Comparison of ENCODE assay signal across 2 cellular contexts in the genomic region with DNA sequence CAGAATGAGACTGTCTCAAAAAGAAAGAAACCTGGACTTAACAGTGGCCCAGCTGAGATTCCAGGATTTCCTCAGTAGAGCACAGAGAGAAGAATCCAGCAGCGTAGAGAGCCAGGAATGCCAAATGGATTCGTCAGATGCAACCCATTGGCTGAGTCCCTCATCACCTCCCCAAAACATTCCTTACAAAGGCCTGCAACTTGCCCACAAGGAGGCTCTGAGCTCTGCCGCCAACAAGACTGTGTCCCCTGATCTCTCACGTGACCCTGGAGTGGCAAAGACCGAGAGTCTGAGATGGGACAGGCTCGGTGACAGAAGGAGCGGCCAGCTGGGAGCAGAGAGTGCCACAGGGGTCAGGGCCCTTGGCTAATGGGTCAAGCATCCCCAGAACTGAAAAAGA.
TF ChIP-seq lines count a peak whose summit lies in the region.

No MANE protein-coding gene starts in this region.

TF ChIP-seq in IMR-90, 13 proteins besides CTCF, POLR2A, EP300 and RAD21:
- TF ChIP-seq NFE2L2 (IDR thresholded peaks at IDR 0.05; ENCODE audit: low read depth, low read length), result no peak
- TF ChIP-seq, protein P1, sequence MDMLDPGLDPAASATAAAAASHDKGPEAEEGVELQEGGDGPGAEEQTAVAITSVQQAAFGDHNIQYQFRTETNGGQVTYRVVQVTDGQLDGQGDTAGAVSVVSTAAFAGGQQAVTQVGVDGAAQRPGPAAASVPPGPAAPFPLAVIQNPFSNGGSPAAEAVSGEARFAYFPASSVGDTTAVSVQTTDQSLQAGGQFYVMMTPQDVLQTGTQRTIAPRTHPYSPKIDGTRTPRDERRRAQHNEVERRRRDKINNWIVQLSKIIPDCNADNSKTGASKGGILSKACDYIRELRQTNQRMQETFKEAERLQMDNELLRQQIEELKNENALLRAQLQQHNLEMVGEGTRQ (IDR thresholded peaks at IDR 0.05; ENCODE audit: low read depth, low read length), result peak; percentile 90
- no peak for TF ChIP-seq CEBPB (IDR thresholded peaks at IDR 0.05; ENCODE audit: low read depth, low read length)
- no peak for TF ChIP-seq RFX5 (IDR thresholded peaks at IDR 0.05; ENCODE audit: low read depth, low read length)
- TF ChIP-seq MXI1 (IDR thresholded peaks at IDR 0.05; ENCODE audit: borderline replicate concordance, low read depth, low read length), result no peak
- no peak for TF ChIP-seq CHD1 (IDR thresholded peaks at IDR 0.05; ENCODE audit: low read depth, low read length)
- TF ChIP-seq MAZ (IDR thresholded peaks at IDR 0.05; ENCODE audit: borderline replicate concordance, low read depth, low read length), result peak; percentile 13; the same call in 1 of the 2 replicates
- TF ChIP-seq, protein P2, sequence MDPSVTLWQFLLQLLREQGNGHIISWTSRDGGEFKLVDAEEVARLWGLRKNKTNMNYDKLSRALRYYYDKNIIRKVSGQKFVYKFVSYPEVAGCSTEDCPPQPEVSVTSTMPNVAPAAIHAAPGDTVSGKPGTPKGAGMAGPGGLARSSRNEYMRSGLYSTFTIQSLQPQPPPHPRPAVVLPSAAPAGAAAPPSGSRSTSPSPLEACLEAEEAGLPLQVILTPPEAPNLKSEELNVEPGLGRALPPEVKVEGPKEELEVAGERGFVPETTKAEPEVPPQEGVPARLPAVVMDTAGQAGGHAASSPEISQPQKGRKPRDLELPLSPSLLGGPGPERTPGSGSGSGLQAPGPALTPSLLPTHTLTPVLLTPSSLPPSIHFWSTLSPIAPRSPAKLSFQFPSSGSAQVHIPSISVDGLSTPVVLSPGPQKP (IDR thresholded peaks at IDR 0.05; ENCODE audit: borderline replicate concordance, low read depth, low read length), result no peak
- TF ChIP-seq BHLHE40 (IDR thresholded peaks at IDR 0.05; ENCODE audit: low read depth, low read length), result peak; percentile 89
- peak; percentile 40; the same call in 1 of the 2 replicates for TF ChIP-seq SMC3 (IDR thresholded peaks at IDR 0.05; ENCODE audit: low read depth, low read length)

TF ChIP-seq in H1, 55 proteins besides CTCF, POLR2A, EP300 and RAD21:
- TF ChIP-seq CBX8 (IDR thresholded peaks at IDR 0.05; ENCODE audit: borderline replicate concordance, low read depth, low read length), result no peak
- TF ChIP-seq, protein P3, sequence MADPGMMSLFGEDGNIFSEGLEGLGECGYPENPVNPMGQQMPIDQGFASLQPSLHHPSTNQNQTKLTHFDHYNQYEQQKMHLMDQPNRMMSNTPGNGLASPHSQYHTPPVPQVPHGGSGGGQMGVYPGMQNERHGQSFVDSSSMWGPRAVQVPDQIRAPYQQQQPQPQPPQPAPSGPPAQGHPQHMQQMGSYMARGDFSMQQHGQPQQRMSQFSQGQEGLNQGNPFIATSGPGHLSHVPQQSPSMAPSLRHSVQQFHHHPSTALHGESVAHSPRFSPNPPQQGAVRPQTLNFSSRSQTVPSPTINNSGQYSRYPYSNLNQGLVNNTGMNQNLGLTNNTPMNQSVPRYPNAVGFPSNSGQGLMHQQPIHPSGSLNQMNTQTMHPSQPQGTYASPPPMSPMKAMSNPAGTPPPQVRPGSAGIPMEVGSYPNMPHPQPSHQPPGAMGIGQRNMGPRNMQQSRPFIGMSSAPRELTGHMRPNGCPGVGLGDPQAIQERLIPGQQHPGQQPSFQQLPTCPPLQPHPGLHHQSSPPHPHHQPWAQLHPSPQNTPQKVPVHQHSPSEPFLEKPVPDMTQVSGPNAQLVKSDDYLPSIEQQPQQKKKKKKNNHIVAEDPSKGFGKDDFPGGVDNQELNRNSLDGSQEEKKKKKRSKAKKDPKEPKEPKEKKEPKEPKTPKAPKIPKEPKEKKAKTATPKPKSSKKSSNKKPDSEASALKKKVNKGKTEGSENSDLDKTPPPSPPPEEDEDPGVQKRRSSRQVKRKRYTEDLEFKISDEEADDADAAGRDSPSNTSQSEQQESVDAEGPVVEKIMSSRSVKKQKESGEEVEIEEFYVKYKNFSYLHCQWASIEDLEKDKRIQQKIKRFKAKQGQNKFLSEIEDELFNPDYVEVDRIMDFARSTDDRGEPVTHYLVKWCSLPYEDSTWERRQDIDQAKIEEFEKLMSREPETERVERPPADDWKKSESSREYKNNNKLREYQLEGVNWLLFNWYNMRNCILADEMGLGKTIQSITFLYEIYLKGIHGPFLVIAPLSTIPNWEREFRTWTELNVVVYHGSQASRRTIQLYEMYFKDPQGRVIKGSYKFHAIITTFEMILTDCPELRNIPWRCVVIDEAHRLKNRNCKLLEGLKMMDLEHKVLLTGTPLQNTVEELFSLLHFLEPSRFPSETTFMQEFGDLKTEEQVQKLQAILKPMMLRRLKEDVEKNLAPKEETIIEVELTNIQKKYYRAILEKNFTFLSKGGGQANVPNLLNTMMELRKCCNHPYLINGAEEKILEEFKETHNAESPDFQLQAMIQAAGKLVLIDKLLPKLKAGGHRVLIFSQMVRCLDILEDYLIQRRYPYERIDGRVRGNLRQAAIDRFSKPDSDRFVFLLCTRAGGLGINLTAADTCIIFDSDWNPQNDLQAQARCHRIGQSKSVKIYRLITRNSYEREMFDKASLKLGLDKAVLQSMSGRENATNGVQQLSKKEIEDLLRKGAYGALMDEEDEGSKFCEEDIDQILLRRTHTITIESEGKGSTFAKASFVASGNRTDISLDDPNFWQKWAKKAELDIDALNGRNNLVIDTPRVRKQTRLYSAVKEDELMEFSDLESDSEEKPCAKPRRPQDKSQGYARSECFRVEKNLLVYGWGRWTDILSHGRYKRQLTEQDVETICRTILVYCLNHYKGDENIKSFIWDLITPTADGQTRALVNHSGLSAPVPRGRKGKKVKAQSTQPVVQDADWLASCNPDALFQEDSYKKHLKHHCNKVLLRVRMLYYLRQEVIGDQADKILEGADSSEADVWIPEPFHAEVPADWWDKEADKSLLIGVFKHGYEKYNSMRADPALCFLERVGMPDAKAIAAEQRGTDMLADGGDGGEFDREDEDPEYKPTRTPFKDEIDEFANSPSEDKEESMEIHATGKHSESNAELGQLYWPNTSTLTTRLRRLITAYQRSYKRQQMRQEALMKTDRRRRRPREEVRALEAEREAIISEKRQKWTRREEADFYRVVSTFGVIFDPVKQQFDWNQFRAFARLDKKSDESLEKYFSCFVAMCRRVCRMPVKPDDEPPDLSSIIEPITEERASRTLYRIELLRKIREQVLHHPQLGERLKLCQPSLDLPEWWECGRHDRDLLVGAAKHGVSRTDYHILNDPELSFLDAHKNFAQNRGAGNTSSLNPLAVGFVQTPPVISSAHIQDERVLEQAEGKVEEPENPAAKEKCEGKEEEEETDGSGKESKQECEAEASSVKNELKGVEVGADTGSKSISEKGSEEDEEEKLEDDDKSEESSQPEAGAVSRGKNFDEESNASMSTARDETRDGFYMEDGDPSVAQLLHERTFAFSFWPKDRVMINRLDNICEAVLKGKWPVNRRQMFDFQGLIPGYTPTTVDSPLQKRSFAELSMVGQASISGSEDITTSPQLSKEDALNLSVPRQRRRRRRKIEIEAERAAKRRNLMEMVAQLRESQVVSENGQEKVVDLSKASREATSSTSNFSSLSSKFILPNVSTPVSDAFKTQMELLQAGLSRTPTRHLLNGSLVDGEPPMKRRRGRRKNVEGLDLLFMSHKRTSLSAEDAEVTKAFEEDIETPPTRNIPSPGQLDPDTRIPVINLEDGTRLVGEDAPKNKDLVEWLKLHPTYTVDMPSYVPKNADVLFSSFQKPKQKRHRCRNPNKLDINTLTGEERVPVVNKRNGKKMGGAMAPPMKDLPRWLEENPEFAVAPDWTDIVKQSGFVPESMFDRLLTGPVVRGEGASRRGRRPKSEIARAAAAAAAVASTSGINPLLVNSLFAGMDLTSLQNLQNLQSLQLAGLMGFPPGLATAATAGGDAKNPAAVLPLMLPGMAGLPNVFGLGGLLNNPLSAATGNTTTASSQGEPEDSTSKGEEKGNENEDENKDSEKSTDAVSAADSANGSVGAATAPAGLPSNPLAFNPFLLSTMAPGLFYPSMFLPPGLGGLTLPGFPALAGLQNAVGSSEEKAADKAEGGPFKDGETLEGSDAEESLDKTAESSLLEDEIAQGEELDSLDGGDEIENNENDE (IDR thresholded peaks at IDR 0.05; ENCODE audit: insufficient replicate concordance, low read length), result no peak
- no peak for TF ChIP-seq ZNF274 (IDR thresholded peaks at IDR 0.05; ENCODE audit: borderline replicate concordance, extremely low read depth, low read length)
- TF ChIP-seq MAFK (IDR thresholded peaks at IDR 0.05; ENCODE audit: low read depth, low read length), result no peak
- TF ChIP-seq TAF1 (IDR thresholded peaks at IDR 0.05; ENCODE audit: low read depth, low read length), result no peak
- peak; percentile 81 for TF ChIP-seq TEAD4 (IDR thresholded peaks at IDR 0.05; ENCODE audit: low read depth, low read length)
- no peak for TF ChIP-seq RFX5 (IDR thresholded peaks at IDR 0.05; ENCODE audit: borderline replicate concordance, low read depth, low read length)
- TF ChIP-seq CREB1 (IDR thresholded peaks at IDR 0.05), result 0 out of 2 replicates have a peak, but pooled peaks have one; percentile 17
- TF ChIP-seq JUN (IDR thresholded peaks at IDR 0.05; ENCODE audit: low read depth, low read length), result no peak
- TF ChIP-seq, protein P4, sequence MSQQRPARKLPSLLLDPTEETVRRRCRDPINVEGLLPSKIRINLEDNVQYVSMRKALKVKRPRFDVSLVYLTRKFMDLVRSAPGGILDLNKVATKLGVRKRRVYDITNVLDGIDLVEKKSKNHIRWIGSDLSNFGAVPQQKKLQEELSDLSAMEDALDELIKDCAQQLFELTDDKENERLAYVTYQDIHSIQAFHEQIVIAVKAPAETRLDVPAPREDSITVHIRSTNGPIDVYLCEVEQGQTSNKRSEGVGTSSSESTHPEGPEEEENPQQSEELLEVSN (IDR thresholded peaks at IDR 0.05), result 0 out of 2 replicates have a peak, but pooled peaks have one; percentile 35
- TF ChIP-seq SRF (IDR thresholded peaks at IDR 0.05; ENCODE audit: low read depth, low read length), result no peak
- TF ChIP-seq, protein P1 (IDR thresholded peaks at IDR 0.05; ENCODE audit: low read length), result peak; percentile 55; the same call in 1 of the 2 replicates
- TF ChIP-seq, protein P5, sequence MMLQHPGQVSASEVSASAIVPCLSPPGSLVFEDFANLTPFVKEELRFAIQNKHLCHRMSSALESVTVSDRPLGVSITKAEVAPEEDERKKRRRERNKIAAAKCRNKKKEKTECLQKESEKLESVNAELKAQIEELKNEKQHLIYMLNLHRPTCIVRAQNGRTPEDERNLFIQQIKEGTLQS (IDR thresholded peaks at IDR 0.05; ENCODE audit: insufficient read depth, low read depth, low read length), result peak; percentile 18; the same call in 1 of the 2 replicates
- TF ChIP-seq SIRT6 (IDR thresholded peaks at IDR 0.05; ENCODE audit: low read length), result no peak
- no peak for TF ChIP-seq BRCA1 (IDR thresholded peaks at IDR 0.05; ENCODE audit: low read depth, low read length)
- TF ChIP-seq, protein P6, sequence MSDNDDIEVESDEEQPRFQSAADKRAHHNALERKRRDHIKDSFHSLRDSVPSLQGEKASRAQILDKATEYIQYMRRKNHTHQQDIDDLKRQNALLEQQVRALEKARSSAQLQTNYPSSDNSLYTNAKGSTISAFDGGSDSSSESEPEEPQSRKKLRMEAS (IDR thresholded peaks at IDR 0.05), result peak; percentile 43
